19 cellular contexts compared by ENCODE assay signal in genomic region chr6:91562955-91563354, GRCh38.
DNase-seq lines count a peak whose midpoint lies in the region; ATAC-seq, FAIRE-seq and TF ChIP-seq lines count a peak whose summit lies in the region.
"Had no signal": no experiment of that assay in that cellular context is flagged by ENCODE, and none has a peak within 500 bp of the region (broad histone marks: within the 10 kb centered on the region; RNA-seq: fewer than 3 reads in every experiment).

No MANE protein-coding gene starts in this region.

- H3K27me3 ChIP-seq in astrocyte (ENCODE audit: insufficient read depth, low read length), result no peaks in the 10 kb centered on the region
- H3K27me3 ChIP-seq in smooth muscle cell (ENCODE audit: low read depth), result no peaks in the 10 kb centered on the region
- H3K27me3 ChIP-seq: BLaER1 had no signal

- WGBS in smooth muscle cell (ENCODE audit: low lambda C conversion rate), result 63% methylated on average over 3 of the region's 3 CpGs

- H3K9me3 Mint-ChIP-seq in astrocyte (ENCODE audit: unreplicated experiment), result peaks cover 4% of the 10 kb centered on the region
- H3K9me3 Mint-ChIP-seq in stimulated activated effector memory CD8-positive, alpha-beta T cell treated with anti-CD3 and anti-CD28 coated beads, Interleukin-12 subunit alpha, Interleukin-12 subunit beta, amount 100 ng/mL, for 72 hours, result peaks cover 24% of the 10 kb centered on the region

- in situ Hi-C loops in GM13977 (cut with MboI; ENCODE audit: low pct_unique_long_range_greater_than_20kb, low sequenced_read_pairs, unreplicated experiment), result no loop called here

- no peaks in the 10 kb centered on the region for H3K36me3 ChIP-seq in astrocyte (ENCODE audit: insufficient read depth, low read length)
- no peaks in the 10 kb centered on the region for H3K36me3 ChIP-seq in smooth muscle cell (ENCODE audit: low read depth)
- H3K36me3 ChIP-seq: BLaER1, HAP-1 had no signal

- peak; percentile 39 for DNase-seq in astrocyte (ENCODE audit: low read depth)
- DNase-seq in choroid plexus epithelial cell (ENCODE audit: low read depth), result peak; percentile 2
- DNase-seq in myocyte (ENCODE audit: low read depth), result peak; percentile 3
- no peak for DNase-seq in smooth muscle cell (lab: John Stamatoyannopoulos, UW; ENCODE audit: unreplicated experiment)
- no peak for DNase-seq in epidermal melanocyte (ENCODE audit: insufficient read length, low spot score)
- DNase-seq in GM13977 (ENCODE audit: low spot score), result no peak
- no peak for DNase-seq in stimulated activated effector memory CD8-positive, alpha-beta T cell treated with anti-CD3 and anti-CD28 coated beads, Interleukin-12 subunit alpha, Interleukin-12 subunit beta, amount 100 ng/mL, for 72 hours (ENCODE audit: low spot score in 2 of 2)
- DNase-seq: CD8-positive, alpha-beta memory T cell; DMS53; HFFc6 had no signal

- no peak for FAIRE-seq in astrocyte (lab: Jason Lieb, UNC)
- FAIRE-seq: A549, GM12878, GM19239, H1, K562 had no signal

- no peaks in the 10 kb centered on the region for H3K4me1 ChIP-seq in astrocyte (ENCODE audit: insufficient read depth, low read length)
- H3K4me1 ChIP-seq in smooth muscle cell (ENCODE audit: low read depth), result no peaks in the 10 kb centered on the region
- H3K4me1 ChIP-seq: A549, BLaER1, HAP-1 had no signal

- TF ChIP-seq CTCF in astrocyte (IDR thresholded peaks at IDR 0.05; ENCODE audit: insufficient read depth, low read depth, low read length), result no peak
- no peak for TF ChIP-seq CTCF in choroid plexus epithelial cell (conservative IDR thresholded peaks at IDR 0.05; ENCODE audit: low read depth, low read length)
- no peak for TF ChIP-seq CTCF in smooth muscle cell (IDR thresholded peaks at IDR 0.05; ENCODE audit: borderline replicate concordance, insufficient read depth, poor library complexity, severe bottlenecking)
- no peak for TF ChIP-seq CTCF in GM13977 (IDR thresholded peaks at IDR 0.05; ENCODE audit: extremely low read depth, insufficient read depth, missing control alignments)

- H2AFZ ChIP-seq in astrocyte (ENCODE audit: low read depth, low read length), result no peak overlapping the region
- no peak overlapping the region for H2AFZ ChIP-seq in smooth muscle cell (ENCODE audit: low read depth)

- H4K20me1 ChIP-seq in astrocyte (ENCODE audit: insufficient read depth, low read length) (no peaks in the 10 kb centered on the region), smooth muscle cell (ENCODE audit: low read depth) (no peaks in the 10 kb centered on the region)
- H4K20me1 ChIP-seq: BLaER1 had no signal

- no peak overlapping the region for H3K27ac Mint-ChIP-seq in astrocyte (ENCODE audit: unreplicated experiment)
- no peak overlapping the region for H3K27ac Mint-ChIP-seq in stimulated activated effector memory CD8-positive, alpha-beta T cell treated with anti-CD3 and anti-CD28 coated beads, Interleukin-12 subunit alpha, Interleukin-12 subunit beta, amount 100 ng/mL, for 72 hours
- H3K27ac Mint-ChIP-seq: CD8-positive, alpha-beta memory T cell; HFFc6 had no signal

- no peaks in the 10 kb centered on the region for H3F3A ChIP-seq in smooth muscle cell (ENCODE audit: low read depth)

- H3K79me2 ChIP-seq in astrocyte (ENCODE audit: insufficient read depth, low read length) (no peaks in the 10 kb centered on the region), smooth muscle cell (ENCODE audit: low read depth) (no peaks in the 10 kb centered on the region)

- H3K9ac ChIP-seq in astrocyte (ENCODE audit: low read length) (no peak overlapping the region), smooth muscle cell (ENCODE audit: low read depth) (no peak overlapping the region)
- H3K9ac ChIP-seq: BLaER1 had no signal

- H3K4me3 ChIP-seq in astrocyte (ENCODE audit: insufficient read depth, low read depth, low read length) (no peak overlapping the region), choroid plexus epithelial cell (ENCODE audit: low read depth, low read length) (no peak overlapping the region), smooth muscle cell (no peak overlapping the region)
- H3K4me3 ChIP-seq: A549, BLaER1, GM12878, HAP-1, K562 had no signal

- H3K36me3 Mint-ChIP-seq in astrocyte (ENCODE audit: low read depth, unreplicated experiment), result no peaks in the 10 kb centered on the region
- no peaks in the 10 kb centered on the region for H3K36me3 Mint-ChIP-seq in stimulated activated effector memory CD8-positive, alpha-beta T cell treated with anti-CD3 and anti-CD28 coated beads, Interleukin-12 subunit alpha, Interleukin-12 subunit beta, amount 100 ng/mL, for 72 hours
- H3K36me3 Mint-ChIP-seq: CD8-positive, alpha-beta memory T cell had no signal

- no peaks in the 10 kb centered on the region for H3K9me3 ChIP-seq in astrocyte (ENCODE audit: insufficient read depth, low read depth, low read length)
- H3K9me3 ChIP-seq in smooth muscle cell (replicated peaks; ENCODE audit: low read depth), result no peaks in the 10 kb centered on the region
- H3K9me3 ChIP-seq: A549, HAP-1 had no signal

- H3K27ac ChIP-seq in astrocyte (ENCODE audit: low read depth, low read length), result no peak overlapping the region
- peak overlapping the region; percentile 6 for H3K27ac ChIP-seq in smooth muscle cell (ENCODE audit: low read depth)
- H3K27ac ChIP-seq: A549, BLaER1, HL-60 had no signal

- H3K4me2 ChIP-seq in astrocyte (ENCODE audit: low read length) (no peak overlapping the region), smooth muscle cell (no peak overlapping the region)
- H3K4me2 ChIP-seq: A549, BLaER1 had no signal

- H3K27me3 Mint-ChIP-seq in astrocyte (ENCODE audit: low read depth, unreplicated experiment), result no peaks in the 10 kb centered on the region
- H3K27me3 Mint-ChIP-seq: CD8-positive, alpha-beta memory T cell had no signal

- no peak for ATAC-seq in HG03378 (IDR thresholded peaks at IDR 0.05; ENCODE audit: unreplicated experiment)
- no peak for ATAC-seq in stimulated activated effector memory CD8-positive, alpha-beta T cell treated with anti-CD3 and anti-CD28 coated beads, Interleukin-12 subunit alpha, Interleukin-12 subunit beta, amount 100 ng/mL, for 72 hours
- ATAC-seq: A549, GM12878, K562 had no signal

- no peak overlapping the region for H3K4me3 Mint-ChIP-seq in astrocyte (ENCODE audit: unreplicated experiment)
- no peak overlapping the region for H3K4me3 Mint-ChIP-seq in stimulated activated effector memory CD8-positive, alpha-beta T cell treated with anti-CD3 and anti-CD28 coated beads, Interleukin-12 subunit alpha, Interleukin-12 subunit beta, amount 100 ng/mL, for 72 hours
- H3K4me3 Mint-ChIP-seq: CD8-positive, alpha-beta memory T cell; HFFc6 had no signal

- H3K4me1 Mint-ChIP-seq in astrocyte (ENCODE audit: low read depth, unreplicated experiment), result peaks cover 3% of the 10 kb centered on the region
- no peaks in the 10 kb centered on the region for H3K4me1 Mint-ChIP-seq in stimulated activated effector memory CD8-positive, alpha-beta T cell treated with anti-CD3 and anti-CD28 coated beads, Interleukin-12 subunit alpha, Interleukin-12 subunit beta, amount 100 ng/mL, for 72 hours
- H3K4me1 Mint-ChIP-seq: CD8-positive, alpha-beta memory T cell had no signal

Comparison
In these comparisons a context has a peak if more than half of its experiments do, and no peak if none do; other contexts are left out.
1. DNase-seq: peak in astrocyte (single experiment), choroid plexus epithelial cell (single experiment) and myocyte (single experiment); none in smooth muscle cell (single experiment), epidermal melanocyte (single experiment), GM13977 (single experiment) and stimulated activated effector memory CD8-positive, alpha-beta T cell treated with anti-CD3 and anti-CD28 coated beads, Interleukin-12 subunit alpha, Interleukin-12 subunit beta, amount 100 ng/mL, for 72 hours (0 of 2).